26 cellular contexts compared by ENCODE assay signal in genomic region chr10:18599392-18599791, GRCh38.
"Had no signal": no experiment of that assay in that cellular context is flagged by ENCODE, and none has a peak within 500 bp of the region (broad histone marks: within the 10 kb centered on the region; RNA-seq: fewer than 3 reads in every experiment).

No MANE protein-coding gene starts in this region.

- H3K4me1 ChIP-seq: stomach, suprapubic skin, testis, thyroid gland, tibial artery, tibial nerve, transverse colon, upper lobe of left lung, upper lobe of right lung, uterus, vagina had no signal

- H3K36me3 ChIP-seq: thoracic aorta, thyroid gland, transverse colon, upper lobe of right lung, uterus had no signal

- FAIRE-seq: urothelium cell line had no signal

- H3K9me3 ChIP-seq: stomach, suprapubic skin, testis, thoracic aorta, thyroid gland, tibial artery, tibial nerve, transverse colon, upper lobe of left lung, upper lobe of right lung, uterus, vagina had no signal

- H3K27ac ChIP-seq: stomach, suprapubic skin, testis, thoracic aorta, thyroid gland, tibial artery, tibial nerve, transverse colon, upper lobe of left lung, upper lobe of right lung, uterus, vagina had no signal

- ATAC-seq: stimulated activated effector memory CD8-positive, alpha-beta T cell treated with anti-CD3 and anti-CD28 coated beads, Interleukin-12 subunit alpha, Interleukin-12 subunit beta, amount 100 ng/mL, for 72 hours; stimulated activated memory B cell treated with anti-CD40 and anti-IgM and Interleukin-4, amounts not matched to agents 10 μg/mL and 1 μg/mL and 100 μg/mL, for 72 hours; stimulated activated naive B cell treated with anti-CD40 and anti-IgM and Interleukin-4, amounts not matched to agents 10 μg/mL and 1 μg/mL and 100 μg/mL, for 72 hours; stimulated activated naive CD8-positive, alpha-beta T cell treated with anti-CD3 and anti-CD28 coated beads, Interleukin-15, amount 100 ng/mL, for 72 hours; stimulated activated naive CD8-positive, alpha-beta T cell treated with anti-CD3 and anti-CD28 coated beads, Interleukin-15, Interleukin-2, amounts not matched to agents 100 U/mL and 50 U/mL, for 24 hours; upper lobe of right lung had no signal

- H3K27me3 ChIP-seq: stomach, suprapubic skin, testis, thyroid gland, tibial artery, tibial nerve, transverse colon, upper lobe of left lung, upper lobe of right lung, uterus, vagina had no signal

- DNase-seq: stimulated activated CD4-positive, alpha-beta T cell treated with anti-CD3 and anti-CD28 coated beads, Interleukin-2, amount 100 ng/mL, for 48 hours; stimulated activated CD4-positive, alpha-beta T cell treated with anti-CD3 and anti-CD28 coated beads, Interleukin-4, amount 100 ng/mL, for 1 hour; stimulated activated CD4-positive, alpha-beta T cell treated with anti-CD3 and anti-CD28 coated beads, Interleukin-4, amount 100 ng/mL, for 24 hours; stimulated activated CD4-positive, alpha-beta T cell treated with anti-CD3 and anti-CD28 coated beads, Interleukin-4, amount 100 ng/mL, for 4 hours; stimulated activated CD8-positive, alpha-beta memory T cell treated with anti-CD3 and anti-CD28 coated beads, Interleukin-4, amount 100 ng/mL, for 48 hours; stimulated activated naive B cell treated with anti-CD40 and anti-IgM and Interleukin-4, amounts not matched to agents 10 μg/mL and 1 μg/mL and 100 μg/mL, for 72 hours; stimulated activated naive CD4-positive, alpha-beta T cell; stimulated activated naive CD4-positive, alpha-beta T cell treated with Interleukin-2 at 50 U/mL for 16 hours; stimulated activated naive CD8-positive, alpha-beta T cell treated with anti-CD3 and anti-CD28 coated beads, Interleukin-15, amount 100 ng/mL, for 72 hours; stimulated activated naive CD8-positive, alpha-beta T cell treated with anti-CD3 and anti-CD28 coated beads, Interleukin-15, Interleukin-2, amounts not matched to agents 100 U/mL and 50 U/mL, for 24 hours; stomach; substantia nigra; testis; thyroid gland; tibial artery; transverse colon; upper lobe of left lung; upper lobe of right lung; uterus had no signal

- H3K4me3 ChIP-seq: stomach, suprapubic skin, testis, thoracic aorta, thyroid gland, tibial artery, tibial nerve, transverse colon, upper lobe of left lung, upper lobe of right lung, uterus, vagina had no signal
